In genomic region chr2:171136024-171136423, GRCh38 we compare ENCODE assay signal across 12 cellular contexts. TPM values are rescaled to one million over a fixed set of nuclear protein-coding genes. Genes with fewer than 3 reads are reported as not detected.
DNase-seq lines count a peak whose midpoint lies in the region; ATAC-seq, FAIRE-seq and TF ChIP-seq lines count a peak whose summit lies in the region.
"Had no signal": no experiment of that assay in that cellular context is flagged by ENCODE, and none has a peak within 500 bp of the region (broad histone marks: within the 10 kb centered on the region; RNA-seq: fewer than 3 reads in every experiment).

No MANE protein-coding gene starts in this region.

- H3K9me3 Mint-ChIP-seq in activated naive CD8-positive, alpha-beta T cell (ENCODE audit: low read depth) = no peaks in the 10 kb centered on the region

- TF ChIP-seq POLR2A in GM12892 (IDR thresholded peaks at IDR 0.05; ENCODE audit: low read depth, low read length) = no peak

- DNase-seq in GM12892 (ENCODE audit: insufficient read length) = no peak
- no peak for DNase-seq in cerebellum (ENCODE audit: low spot score)
- no peak for DNase-seq in NCI-H2196 (lab: John Stamatoyannopoulos, UW; ENCODE audit: unreplicated experiment)
- no peak for DNase-seq in HT-29 (ENCODE audit: low spot score)
- DNase-seq in D721Med (ENCODE audit: insufficient read length, low spot score) = no peak
- DNase-seq: esophagus squamous epithelium, left lung, NCI-H187 treated with DMSO at 0.1 percent for 48 hours, testis had no signal

- H3K27me3 Mint-ChIP-seq in activated naive CD8-positive, alpha-beta T cell = no peaks in the 10 kb centered on the region

- peak overlapping the region; percentile 38 for H3K4me3 Mint-ChIP-seq in activated naive CD8-positive, alpha-beta T cell

- no peak for TF ChIP-seq CTCF in D721Med (IDR thresholded peaks at IDR 0.05; ENCODE audit: insufficient read depth, missing control alignments)

- FAIRE-seq in GM12892 (lab: Jason Lieb, UNC) = peak; percentile 79
- FAIRE-seq in D721Med (lab: Jason Lieb, UNC) = no peak

- peaks cover 71% of the 10 kb centered on the region for H3K4me1 Mint-ChIP-seq in activated naive CD8-positive, alpha-beta T cell (ENCODE audit: low read depth)

- H3K36me3 Mint-ChIP-seq in activated naive CD8-positive, alpha-beta T cell = peaks cover 7% of the 10 kb centered on the region

- ATAC-seq in GM19463 (IDR thresholded peaks at IDR 0.05; ENCODE audit: unreplicated experiment) (peak; percentile 94), HG03039 (IDR thresholded peaks at IDR 0.05; ENCODE audit: unreplicated experiment) (peak; percentile 74)
- ATAC-seq: left lung had no signal

- H3K27ac Mint-ChIP-seq in activated naive CD8-positive, alpha-beta T cell = peak overlapping the region; percentile 82

RNA-seq across cellular contexts. Expression of gene TLK1, which starts 24.7 kb away (rescaled TPM):
- polyA plus RNA-seq in GM12892 (2012; ENCODE audit: missing spikeins) = 53.3 TPM
- total RNA-seq in cerebellum = 25.9 TPM
- total RNA-seq in HT-29 (2014; rRNA removed; shearing (Covaris generic)) = 8.3 and 10.3 TPM in 2 replicates
